4 cellular contexts compared by ENCODE assay signal in the genomic region with DNA sequence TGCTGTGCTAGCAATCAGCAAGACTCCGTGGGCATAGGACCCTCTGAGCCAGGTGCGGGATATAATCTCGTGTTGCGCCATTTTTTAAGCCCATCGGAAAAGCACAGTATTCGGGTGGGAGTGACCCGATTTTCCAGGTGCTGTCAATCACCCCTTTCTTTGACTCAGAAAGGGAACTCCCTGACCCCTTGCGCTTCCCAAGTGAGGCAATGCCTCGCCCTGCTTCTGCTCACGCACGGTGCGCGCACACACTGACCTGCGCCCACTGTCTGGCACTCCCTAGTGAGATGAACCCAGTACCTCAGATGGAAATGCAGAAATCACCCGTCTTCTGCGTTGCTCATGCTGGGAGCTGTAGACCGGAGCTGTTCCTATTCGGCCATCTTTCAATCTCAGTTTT.
A peak's percentile ranks its signal among the peaks of the same experiment; 100 is the strongest.
DNase-seq lines count a peak whose midpoint lies in the region; ATAC-seq, FAIRE-seq and TF ChIP-seq lines count a peak whose summit lies in the region.
"Not testable (repeated sequence)": the region's sequence is repeated elsewhere in the genome, so short reads cannot be mapped to it uniquely, and the experiment has no call there.

No MANE protein-coding gene starts in this region.

- WGBS in A549 (ENCODE audit: missing lambda C conversion rate), result 11% methylated on average over 14 of the region's 18 CpGs
- WGBS in H9 (ENCODE audit: extremely low coverage, insufficient read length, low lambda C conversion rate), result no CpG with 5 or more reads among the region's 18 CpGs
- 12% methylated on average over 17 of the region's 18 CpGs for WGBS in K562 (ENCODE audit: insufficient coverage, low coverage, missing lambda C conversion rate)

- not testable (repeated sequence) for H3K18ac ChIP-seq in H9 (ENCODE audit: insufficient read length, low read depth, low read length)

- not testable (repeated sequence) for H3K4me3 Mint-ChIP-seq in GM23338
- peak overlapping the region in 1 of 2 experiments; percentile 29; a peak in 1 of 5 replicates for H3K4me3 Mint-ChIP-seq in H9

- H3K9me1 ChIP-seq in K562 (ENCODE audit: control insufficient read depth, insufficient read depth, low read length), result not testable (repeated sequence)

- FAIRE-seq in A549 (lab: Jason Lieb, UNC); K562 (lab: Jason Lieb, UNC): not testable (repeated sequence)

- not testable (repeated sequence) for H4K20me1 ChIP-seq in GM23338 (replicated peaks; ENCODE audit: insufficient read depth); H9 (ENCODE audit: control insufficient read depth, insufficient read depth, insufficient read length); K562 (replicated peaks; ENCODE audit: control insufficient read depth, insufficient read depth, low read length)

- H3K79me2 ChIP-seq in GM23338 (replicated peaks; ENCODE audit: insufficient read depth); H9 (ENCODE audit: insufficient read depth, low read length); K562 (ENCODE audit: control insufficient read depth, insufficient read depth, low read length): not testable (repeated sequence)

- not testable (repeated sequence) for H2BK20ac ChIP-seq in H9 (ENCODE audit: low read depth, low read length, poor library complexity, severe bottlenecking)

- not testable (repeated sequence) for H3K27me3 Mint-ChIP-seq in GM23338 (ENCODE audit: insufficient read depth, low read depth, poor library complexity); H9 (ENCODE audit: low read depth)

- not testable (repeated sequence) for H3K4me1 Mint-ChIP-seq in GM23338, H9

- H3K36me3 Mint-ChIP-seq in GM23338 (ENCODE audit: low read depth) (peaks cover 25% of the 10 kb centered on the region), H9 (ENCODE audit: insufficient read depth in 1 of 3, low read depth in 3 of 3) (peaks cover 12 to 34% (median 22%) of the 10 kb centered on the region in 3 experiments)

- peak overlapping the region; percentile 43 for H3K4me3 ChIP-seq in A549
- not testable (repeated sequence) for H3K4me3 ChIP-seq in GM23338, K562

- not testable (repeated sequence) for H3K4ac ChIP-seq in H9 (ENCODE audit: low read depth, low read length)

- H3K23ac ChIP-seq in H9 (ENCODE audit: insufficient read length, low read depth, low read length), result not testable (repeated sequence)

- BruUV-seq in K562 (replicated peaks; lab: Mats Ljungman, UMichigan), result not testable (repeated sequence)

- H3K79me1 ChIP-seq in H9 (ENCODE audit: insufficient read depth, low read depth, low read length, poor library complexity, severe bottlenecking), result not testable (repeated sequence)

- not testable (repeated sequence) for H3K9me2 ChIP-seq in GM23338 (ENCODE audit: insufficient read depth)

- H3F3A ChIP-seq in GM23338 (replicated peaks; ENCODE audit: low read depth), result not testable (repeated sequence)

- not testable (repeated sequence) for TF ChIP-seq EP300 in A549 (IDR thresholded peaks at IDR 0.05); K562 (IDR thresholded peaks at IDR 0.05; ENCODE audit: low read length)

- not testable (repeated sequence) for H4K8ac ChIP-seq in H9 (replicated peaks; ENCODE audit: insufficient read length, low read depth, low read length)

- H3K56ac ChIP-seq in H9 (ENCODE audit: insufficient read length, low read depth, low read length), result not testable (repeated sequence)

- not testable (repeated sequence) for TF ChIP-seq POLR2A in A549 (IDR thresholded peaks at IDR 0.05; ENCODE audit: low read length); K562 (conservative IDR thresholded peaks at IDR 0.05)

- TF ChIP-seq RAD21 in A549 (conservative IDR thresholded peaks at IDR 0.05 in 1 of 2, IDR thresholded peaks at IDR 0.05 in 1 of 2); K562 (CRISPR knock-in tag; conservative IDR thresholded peaks at IDR 0.05 in 1 of 2, IDR thresholded peaks at IDR 0.05 in 1 of 2): not testable (repeated sequence)

- CTCF ChIA-PET in A549 (lab: Yijun Ruan, JAX); K562 (lab: Yijun Ruan, JAX; ENCODE audit: low intra/inter-chr PET ratio): not testable (repeated sequence)

- H2BK15ac ChIP-seq in H9 (ENCODE audit: low read depth, low read length), result not testable (repeated sequence)

- not testable (repeated sequence) for H4K91ac ChIP-seq in H9 (ENCODE audit: insufficient read length, low read depth, low read length)

- H3K27ac Mint-ChIP-seq in GM23338, result 0 out of 2 replicates have a peak overlapping the region, but pooled peaks have one; percentile 70
- peak overlapping the region in 2 of 3 experiments; percentile 31 to 53; a peak in 1 of 7 replicates for H3K27ac Mint-ChIP-seq in H9

- intact Hi-C loops in K562 (cut with micrococcal nuclease), result not testable (repeated sequence)

- H2BK120ac ChIP-seq in H9 (ENCODE audit: low read depth, low read length, poor library complexity, severe bottlenecking), result not testable (repeated sequence)

- H4K5ac ChIP-seq in H9 (ENCODE audit: insufficient read length, low read depth, low read length), result not testable (repeated sequence)

- H2BK12ac ChIP-seq in H9 (ENCODE audit: insufficient read length, low read depth, low read length), result not testable (repeated sequence)

- not testable (repeated sequence) for H3K4me1 ChIP-seq in A549; GM23338 (ENCODE audit: insufficient read depth); H9 (ENCODE audit: insufficient read depth, low read length); K562 (replicated peaks in 1 of 2; ENCODE audit: control insufficient read depth in 2 of 2, insufficient read depth in 2 of 2, low read length in 2 of 2)

- not testable (repeated sequence) for H2AFZ ChIP-seq in GM23338; H9 (ENCODE audit: low read length); K562 (ENCODE audit: low read depth, low read length)

- ATAC-seq in A549, GM23338, K562: not testable (repeated sequence)

- H3K9ac ChIP-seq in H9 (ENCODE audit: extremely low read depth, insufficient read length, low read length); K562 (ENCODE audit: insufficient read depth in 1 of 2, low read depth in 2 of 2, low read length in 2 of 2): not testable (repeated sequence)

- H3K14ac ChIP-seq in H9 (ENCODE audit: insufficient read depth, low read length), result not testable (repeated sequence)

- H3T11ph ChIP-seq in H9 (ENCODE audit: low read length), result not testable (repeated sequence)

- H3K23me2 ChIP-seq in H9 (ENCODE audit: insufficient read length, low read depth, low read length, poor library complexity, severe bottlenecking), result not testable (repeated sequence)

- not testable (repeated sequence) for H3K9me3 ChIP-seq in A549; H9 (ENCODE audit: control insufficient read depth, low read depth, low read length); K562 (replicated peaks; ENCODE audit: control insufficient read depth, insufficient read depth, low read depth, low read length)

- POLR2A ChIA-PET in A549 (lab: Yijun Ruan, JAX); K562 (lab: Yijun Ruan, JAX): not testable (repeated sequence)

- H3K27ac ChIP-seq in A549, result peak overlapping the region; percentile 64 to 80
- not testable (repeated sequence) for H3K27ac ChIP-seq in GM23338 (ENCODE audit: low read depth); H9 (ENCODE audit: insufficient read length, low read depth, low read length); K562 (ENCODE audit: extremely low read depth, low read depth, low read length)

- not testable (repeated sequence) for H3K27me3 ChIP-seq in GM23338 (ENCODE audit: insufficient read depth); H9 (ENCODE audit: insufficient read depth, low read length); K562 (ENCODE audit: control insufficient read depth in 2 of 2, insufficient read depth in 2 of 2, low read length in 2 of 2)

- H3K36me3 ChIP-seq in GM23338 (ENCODE audit: insufficient read depth); K562 (ENCODE audit: control insufficient read depth, insufficient read depth, low read length): not testable (repeated sequence)

- not testable (repeated sequence) for TF ChIP-seq CTCF in A549 (IDR thresholded peaks at IDR 0.05); GM23338 (conservative IDR thresholded peaks at IDR 0.05; ENCODE audit: low read depth in 2 of 2); H9 (conservative IDR thresholded peaks at IDR 0.05); K562 (IDR thresholded peaks at IDR 0.05 in 2 of 3, conservative IDR thresholded peaks at IDR 0.05 in 1 of 3; ENCODE audit: insufficient read depth in 2 of 3, low read depth in 1 of 3, low read length in 3 of 3)

- H3K9me3 Mint-ChIP-seq in GM23338 (peaks cover 35% of the 10 kb centered on the region), H9 (peaks cover 17 to 41% of the 10 kb centered on the region in 2 experiments)

- H2BK5ac ChIP-seq in H9 (ENCODE audit: insufficient read length, low read length), result not testable (repeated sequence)

- peak in 1 of 2 experiments; percentile 51 for DNase-seq in A549 (ENCODE audit: low read depth in 1 of 2, low spot score in 1 of 2)
- not testable (repeated sequence) for DNase-seq in GM23338 (ENCODE audit: low spot score); H9; K562 (ENCODE audit: extremely low read depth in 1 of 4, low spot score in 3 of 4)

- H3K4me2 ChIP-seq in A549, result peak overlapping the region; percentile 81
- H3K4me2 ChIP-seq in GM23338; H9 (ENCODE audit: insufficient read depth, insufficient read length, low read length); K562 (ENCODE audit: insufficient read depth, low read length): not testable (repeated sequence)

- in situ Hi-C loops in K562 (cut with MboI), result not testable (repeated sequence)

- H2AK5ac ChIP-seq in H9 (ENCODE audit: insufficient read length, low read length), result not testable (repeated sequence)
